ENCODE assay signal across 16 cellular contexts in genomic region chr7:50268223-50268622, GRCh38. TPM values are rescaled to one million over a fixed set of nuclear protein-coding genes. Genes with fewer than 3 reads are reported as not detected.
DNase-seq lines count a peak whose midpoint lies in the region; ATAC-seq, FAIRE-seq and TF ChIP-seq lines count a peak whose summit lies in the region.
"Had no signal": no experiment of that assay in that cellular context is flagged by ENCODE, and none has a peak within 500 bp of the region (broad histone marks: within the 10 kb centered on the region; RNA-seq: fewer than 3 reads in every experiment).

No MANE protein-coding gene starts in this region.

- ATAC-seq in GM21723 (IDR thresholded peaks at IDR 0.05; ENCODE audit: unreplicated experiment), result peak; percentile 23
- peak; percentile 21 for ATAC-seq in stimulated activated memory B cell treated with anti-CD40 and anti-IgM and Interleukin-4, amounts not matched to agents 10 μg/mL and 1 μg/mL and 100 μg/mL, for 72 hours

- no peak overlapping the region for H3K9ac ChIP-seq in kidney (ENCODE audit: low read length in 2 of 2)

- H3K4me3 Mint-ChIP-seq in activated CD4-positive, alpha-beta T cell treated with anti-CD3 and anti-CD28 coated beads, Interleukin-2, amount 10 ng/mL, durations not matched to agents 24 days and 14 days, result peak overlapping the region; percentile 86
- peak overlapping the region; percentile 64 for H3K4me3 Mint-ChIP-seq in activated CD4-positive, alpha-beta memory T cell treated with anti-CD3 and anti-CD28 coated beads for 36 hours
- H3K4me3 Mint-ChIP-seq in stimulated activated memory B cell treated with anti-CD40 and anti-IgM and Interleukin-4, amounts not matched to agents 10 μg/mL and 1 μg/mL and 100 μg/mL, for 72 hours, result peak overlapping the region; percentile 46

- DNase-seq in activated CD4-positive, alpha-beta T cell treated with anti-CD3 and anti-CD28 coated beads, Interleukin-2, amount 10 ng/mL, durations not matched to agents 24 days and 14 days, result peak; percentile 71
- no peak for DNase-seq in activated CD4-positive, alpha-beta T cell treated with anti-CD3 and anti-CD28 coated beads, Interleukin-2, amount 50 U/mL, for 1 hour
- peak; percentile 55 for DNase-seq in activated CD4-positive, alpha-beta memory T cell treated with anti-CD3 and anti-CD28 coated beads for 36 hours
- DNase-seq in kidney, result no peak
- no peak for DNase-seq in Ammon's horn (ENCODE audit: low spot score)
- DNase-seq in NCI-H2081 (lab: John Stamatoyannopoulos, UW), result no peak
- DNase-seq: activated CD4-positive, alpha-beta T cell treated with anti-CD3 and anti-CD28 coated beads for 1 hour; NCI-H1417 had no signal

- peak overlapping the region; percentile 95 for H3K27ac Mint-ChIP-seq in activated CD4-positive, alpha-beta T cell treated with anti-CD3 and anti-CD28 coated beads, Interleukin-2, amount 10 ng/mL, durations not matched to agents 24 days and 14 days
- H3K27ac Mint-ChIP-seq in activated CD4-positive, alpha-beta memory T cell treated with anti-CD3 and anti-CD28 coated beads for 36 hours, result peak overlapping the region; percentile 96
- H3K27ac Mint-ChIP-seq in stimulated activated memory B cell treated with anti-CD40 and anti-IgM and Interleukin-4, amounts not matched to agents 10 μg/mL and 1 μg/mL and 100 μg/mL, for 72 hours, result peak overlapping the region; percentile 93
- H3K27ac Mint-ChIP-seq: progenitor cell of endocrine pancreas had no signal

- no peaks in the 10 kb centered on the region for H3K36me3 ChIP-seq in kidney (ENCODE audit: control insufficient read depth in 1 of 2, insufficient read depth in 2 of 2, low read length in 2 of 2)
- H3K36me3 ChIP-seq: breast epithelium had no signal

- no peaks in the 10 kb centered on the region for H3K9me3 Mint-ChIP-seq in activated CD4-positive, alpha-beta T cell treated with anti-CD3 and anti-CD28 coated beads, Interleukin-2, amount 10 ng/mL, durations not matched to agents 24 days and 14 days
- no peaks in the 10 kb centered on the region for H3K9me3 Mint-ChIP-seq in activated CD4-positive, alpha-beta memory T cell treated with anti-CD3 and anti-CD28 coated beads for 36 hours
- H3K9me3 Mint-ChIP-seq in stimulated activated memory B cell treated with anti-CD40 and anti-IgM and Interleukin-4, amounts not matched to agents 10 μg/mL and 1 μg/mL and 100 μg/mL, for 72 hours, result peaks cover 4% of the 10 kb centered on the region

- no peaks in the 10 kb centered on the region for H3K27me3 Mint-ChIP-seq in activated CD4-positive, alpha-beta T cell treated with anti-CD3 and anti-CD28 coated beads, Interleukin-2, amount 10 ng/mL, durations not matched to agents 24 days and 14 days
- no peaks in the 10 kb centered on the region for H3K27me3 Mint-ChIP-seq in activated CD4-positive, alpha-beta memory T cell treated with anti-CD3 and anti-CD28 coated beads for 36 hours
- no peaks in the 10 kb centered on the region for H3K27me3 Mint-ChIP-seq in stimulated activated memory B cell treated with anti-CD40 and anti-IgM and Interleukin-4, amounts not matched to agents 10 μg/mL and 1 μg/mL and 100 μg/mL, for 72 hours

- CTCF ChIA-PET in activated CD4-positive, alpha-beta memory T cell treated with anti-CD3 and anti-CD28 coated beads for 36 hours (lab: Charles Lee), result interaction anchor here (0.7 to 7.8 kb wide), 7 partner anchors 11 to 72 kb away, joined by 3 to 58 read pairs (median 3); no protein-coding TSS in a partner anchor

- peaks cover 77% of the 10 kb centered on the region for H3K4me1 Mint-ChIP-seq in activated CD4-positive, alpha-beta T cell treated with anti-CD3 and anti-CD28 coated beads, Interleukin-2, amount 10 ng/mL, durations not matched to agents 24 days and 14 days
- peaks cover 89% of the 10 kb centered on the region for H3K4me1 Mint-ChIP-seq in activated CD4-positive, alpha-beta memory T cell treated with anti-CD3 and anti-CD28 coated beads for 36 hours (ENCODE audit: low read depth)
- H3K4me1 Mint-ChIP-seq in stimulated activated memory B cell treated with anti-CD40 and anti-IgM and Interleukin-4, amounts not matched to agents 10 μg/mL and 1 μg/mL and 100 μg/mL, for 72 hours, result peaks cover 94% of the 10 kb centered on the region

- TF ChIP-seq CTCF in kidney (IDR thresholded peaks at IDR 0.05; ENCODE audit: borderline replicate concordance, extremely low read depth, insufficient read depth), result no peak

- FAIRE-seq in kidney (lab: Jason Lieb, UNC), result no peak
- FAIRE-seq: A204.1, H54 had no signal

- intact Hi-C loops in activated CD4-positive, alpha-beta T cell treated with anti-CD3 and anti-CD28 coated beads, Interleukin-2, amount 10 ng/mL, durations not matched to agents 24 days and 14 days (cut with micrococcal nuclease), result loop anchor here (5.0 kb wide), 1 partner anchor 179 kb away; no protein-coding TSS in a partner anchor
- intact Hi-C loops in activated CD4-positive, alpha-beta memory T cell treated with anti-CD3 and anti-CD28 coated beads for 36 hours (cut with micrococcal nuclease), result loop anchor here (5.0 kb wide), 1 partner anchor 179 kb away; no protein-coding TSS in a partner anchor
- intact Hi-C loops in kidney (cut with DNase I), result no loop called here

- no peaks in the 10 kb centered on the region for H3K9me3 ChIP-seq in kidney (ENCODE audit: control insufficient read depth in 1 of 2, low read length in 2 of 2)
- H3K9me3 ChIP-seq: breast epithelium had no signal

- no peak overlapping the region for H3K4me3 ChIP-seq in kidney (ENCODE audit: low read length in 2 of 2)
- H3K4me3 ChIP-seq: breast epithelium had no signal

- H3K4me1 ChIP-seq in kidney (ENCODE audit: control insufficient read depth in 1 of 2, insufficient read depth in 1 of 2, low read depth in 1 of 2, low read length in 2 of 2), result no peaks in the 10 kb centered on the region
- H3K4me1 ChIP-seq: breast epithelium had no signal

- H3K36me3 Mint-ChIP-seq in activated CD4-positive, alpha-beta T cell treated with anti-CD3 and anti-CD28 coated beads, Interleukin-2, amount 10 ng/mL, durations not matched to agents 24 days and 14 days (ENCODE audit: low read depth), result peaks cover 8% of the 10 kb centered on the region
- H3K36me3 Mint-ChIP-seq in activated CD4-positive, alpha-beta memory T cell treated with anti-CD3 and anti-CD28 coated beads for 36 hours, result no peaks in the 10 kb centered on the region
- H3K36me3 Mint-ChIP-seq in stimulated activated memory B cell treated with anti-CD40 and anti-IgM and Interleukin-4, amounts not matched to agents 10 μg/mL and 1 μg/mL and 100 μg/mL, for 72 hours, result no peaks in the 10 kb centered on the region

- H3K27ac ChIP-seq in kidney (ENCODE audit: low read depth in 2 of 2, low read length in 2 of 2), result no peak overlapping the region
- H3K27ac ChIP-seq: breast epithelium had no signal

- POLR2A ChIA-PET in activated CD4-positive, alpha-beta memory T cell treated with anti-CD3 and anti-CD28 coated beads for 36 hours (lab: Charles Lee), result interaction anchor here (0.8 to 6.3 kb wide), 7 partner anchors 33 to 99 kb away, joined by 3 to 46 read pairs (median 15); partner anchors contain the start of gene IKZF1

RNA-seq across cellular contexts. Expression of gene IKZF1, which starts 36.3 kb away (rescaled TPM):
- 282 and 292 TPM in 2 replicates for total RNA-seq in activated CD4-positive, alpha-beta T cell treated with anti-CD3 and anti-CD28 coated beads, Interleukin-2, amount 10 ng/mL, durations not matched to agents 24 days and 14 days
- 100 to 1,000 TPM; 207 to 216 TPM for total RNA-seq in activated CD4-positive, alpha-beta memory T cell treated with anti-CD3 and anti-CD28 coated beads for 36 hours
- total RNA-seq in kidney, result 36.8 TPM
- 0.52 TPM for polyA plus RNA-seq in kidney (ENCODE audit: insufficient read depth, low read depth, low replicate concordance)
- total RNA-seq: fibroblast of lung, RPMI7951 had no signal

Comparison
In these comparisons a context has a peak if more than half of its experiments do, and no peak if none do; other contexts are left out.
1. DNase-seq: peak in activated CD4-positive, alpha-beta T cell treated with anti-CD3 and anti-CD28 coated beads, Interleukin-2, amount 10 ng/mL, durations not matched to agents 24 days and 14 days (single experiment) and activated CD4-positive, alpha-beta memory T cell treated with anti-CD3 and anti-CD28 coated beads for 36 hours (single experiment); none in activated CD4-positive, alpha-beta T cell treated with anti-CD3 and anti-CD28 coated beads, Interleukin-2, amount 50 U/mL, for 1 hour (single experiment), kidney (single experiment), Ammon's horn (single experiment) and NCI-H2081 (0 of 2).
2. Peak in every context shown above with its lines, with median percentiles within 50 percentile points of each other: H3K27ac Mint-ChIP-seq and H3K4me3 Mint-ChIP-seq.